9 cellular contexts compared by ENCODE assay signal in the genomic region with DNA sequence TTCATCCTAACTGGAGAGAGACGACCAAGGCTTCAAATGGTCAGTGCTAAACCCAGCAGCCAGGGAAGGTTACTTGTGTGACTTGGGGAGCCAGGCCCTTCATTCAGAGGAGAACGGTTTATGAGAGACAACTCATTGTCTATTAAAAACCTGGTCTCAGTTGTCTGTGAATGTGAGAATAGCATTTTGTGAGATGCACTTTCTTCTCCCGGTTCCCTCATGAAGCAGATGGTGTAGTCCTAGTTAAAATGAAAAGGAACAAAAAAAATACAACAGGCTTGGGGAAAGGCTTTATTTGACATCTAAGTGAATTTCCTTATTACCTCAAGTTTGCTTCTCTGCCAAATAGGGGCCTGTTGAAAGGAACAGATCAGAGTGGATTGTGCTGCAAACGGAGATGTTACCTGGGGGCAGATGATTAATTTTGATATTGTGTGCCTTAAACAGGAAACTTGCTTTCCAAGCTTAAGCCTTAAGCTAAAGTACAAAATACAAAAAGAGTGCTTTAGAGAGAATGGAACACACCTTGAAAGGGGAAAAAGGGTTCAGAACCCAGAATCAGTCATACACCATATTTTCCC.
DNase-seq lines count a peak whose midpoint lies in the region; ATAC-seq, FAIRE-seq and TF ChIP-seq lines count a peak whose summit lies in the region.
"Had no signal": no experiment of that assay in that cellular context is flagged by ENCODE, and none has a peak within 500 bp of the region (broad histone marks: within the 10 kb centered on the region; RNA-seq: fewer than 3 reads in every experiment).

No MANE protein-coding gene starts in this region.

- ATAC-seq in GM19452 (IDR thresholded peaks at IDR 0.05; ENCODE audit: unreplicated experiment) (peak; percentile 30), HG03159 (IDR thresholded peaks at IDR 0.05; ENCODE audit: unreplicated experiment) (peak; percentile 32), upper lobe of left lung (ENCODE audit: low FRiP score in 2 of 2) (no peak)

- H3K4me3 ChIP-seq in GM12864 (ENCODE audit: low read depth, low read length) (no peak overlapping the region), bronchial epithelial cell (ENCODE audit: low read depth, low read length) (no peak overlapping the region), upper lobe of left lung (no peak overlapping the region)

- H3K27me3 ChIP-seq in bronchial epithelial cell (ENCODE audit: control insufficient read depth, insufficient read depth, low read length) (no peaks in the 10 kb centered on the region), upper lobe of left lung (no peaks in the 10 kb centered on the region)

- DNase-seq in GM12864 (ENCODE audit: low read depth) (peak; percentile 31), bronchial epithelial cell (ENCODE audit: low read depth) (peak; percentile 76), Kasumi-1 (lab: John Stamatoyannopoulos, UW) (no peak), upper lobe of left lung (no peak)
- DNase-seq in stimulated activated CD4-positive, alpha-beta T cell treated with anti-CD3 and anti-CD28 coated beads, Interleukin-4, amount 100 ng/mL, for 1 hour, result no peak
- no peak for DNase-seq in stimulated activated naive CD4-positive, alpha-beta T cell treated with Interleukin-2 at 50 U/mL for 16 hours (lab: John Stamatoyannopoulos, UW)
- DNase-seq: occipital lobe had no signal

- no peaks in the 10 kb centered on the region for H3K9me3 ChIP-seq in upper lobe of left lung

- 92% methylated on average over 4 of the region's 4 CpGs for WGBS in upper lobe of left lung, 2 donors

- TF ChIP-seq EP300 in upper lobe of left lung (IDR thresholded peaks at IDR 0.05), result no peak

- H3K4me1 ChIP-seq in upper lobe of left lung, result peaks cover 15 to 21% (median 16%) of the 10 kb centered on the region in 4 donors

- TF ChIP-seq CTCF in GM12864 (IDR thresholded peaks at IDR 0.05; ENCODE audit: low read depth, low read length, missing control alignments) (no peak), bronchial epithelial cell (IDR thresholded peaks at IDR 0.05; ENCODE audit: insufficient read depth, low read length, severe bottlenecking) (no peak), upper lobe of left lung (IDR thresholded peaks at IDR 0.05) (no peak)

- no peaks in the 10 kb centered on the region for H3K36me3 ChIP-seq in bronchial epithelial cell (ENCODE audit: control insufficient read depth, insufficient read depth, low read length)
- H3K36me3 ChIP-seq in upper lobe of left lung, result no peaks in the 10 kb centered on the region

- H3K27ac ChIP-seq in upper lobe of left lung, result no peak overlapping the region

- no peak for FAIRE-seq in bronchial epithelial cell (lab: Jason Lieb, UNC)

- no peak for TF ChIP-seq POLR2A in upper lobe of left lung (IDR thresholded peaks at IDR 0.05)

Comparison
In these comparisons a context has a peak if more than half of its experiments do, and no peak if none do; other contexts are left out.
1. DNase-seq: peak in GM12864 (single experiment) and bronchial epithelial cell (single experiment); none in stimulated activated CD4-positive, alpha-beta T cell treated with anti-CD3 and anti-CD28 coated beads, Interleukin-4, amount 100 ng/mL, for 1 hour (single experiment), Kasumi-1 (0 of 2), upper lobe of left lung (0 of 2) and stimulated activated naive CD4-positive, alpha-beta T cell treated with Interleukin-2 at 50 U/mL for 16 hours (single experiment).
2. ATAC-seq: peak in GM19452 (single experiment) and HG03159 (single experiment); none in upper lobe of left lung (0 of 2).